1 cellular context compared by ENCODE assay signal in the genomic region with DNA sequence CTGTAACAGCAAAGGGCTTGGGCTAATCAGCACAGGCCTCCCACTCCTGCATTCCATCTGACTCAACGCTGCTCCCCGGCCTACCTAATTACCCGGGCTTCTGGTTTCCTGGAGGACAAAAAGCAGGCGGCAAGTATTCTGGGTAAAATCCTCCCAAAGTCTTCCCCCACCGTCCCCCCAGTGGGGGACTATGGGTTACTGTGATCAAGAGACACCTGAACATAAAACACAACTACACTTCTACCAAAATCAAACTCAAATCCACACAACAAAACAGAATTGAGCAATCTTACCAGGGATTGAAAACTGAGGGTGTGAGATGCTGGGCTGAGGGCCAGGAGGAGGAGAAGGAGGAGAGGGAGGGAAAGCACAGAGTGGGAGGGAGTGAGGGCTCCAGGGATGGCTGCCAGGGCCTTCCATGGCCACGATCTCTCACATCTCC.
TF ChIP-seq lines count a peak whose summit lies in the region.

No MANE protein-coding gene starts in this region.

TF ChIP-seq in HEK293, 187 proteins besides CTCF, POLR2A, EP300 and RAD21 (continued from another document and continues in another):
- TF ChIP-seq, protein P1, sequence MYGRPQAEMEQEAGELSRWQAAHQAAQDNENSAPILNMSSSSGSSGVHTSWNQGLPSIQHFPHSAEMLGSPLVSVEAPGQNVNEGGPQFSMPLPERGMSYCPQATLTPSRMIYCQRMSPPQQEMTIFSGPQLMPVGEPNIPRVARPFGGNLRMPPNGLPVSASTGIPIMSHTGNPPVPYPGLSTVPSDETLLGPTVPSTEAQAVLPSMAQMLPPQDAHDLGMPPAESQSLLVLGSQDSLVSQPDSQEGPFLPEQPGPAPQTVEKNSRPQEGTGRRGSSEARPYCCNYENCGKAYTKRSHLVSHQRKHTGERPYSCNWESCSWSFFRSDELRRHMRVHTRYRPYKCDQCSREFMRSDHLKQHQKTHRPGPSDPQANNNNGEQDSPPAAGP (tag by site-specific recombination; IDR thresholded peaks at IDR 0.05) = no peak
- TF ChIP-seq ZNF223 (tag by site-specific recombination; IDR thresholded peaks at IDR 0.05) (no peak), SCRT1 (tag by site-specific recombination; IDR thresholded peaks at IDR 0.05; ENCODE audit: borderline replicate concordance) (no peak), REPIN1 (tag by site-specific recombination; IDR thresholded peaks at IDR 0.05; ENCODE audit: low read depth) (no peak), ZXDB (tag by site-specific recombination; IDR thresholded peaks at IDR 0.05) (no peak), ZBTB48 (tag by site-specific recombination; IDR thresholded peaks at IDR 0.05) (peak; percentile 60), RBAK (tag by site-specific recombination; IDR thresholded peaks at IDR 0.05) (no peak), ZNF621 (tag by site-specific recombination; IDR thresholded peaks at IDR 0.05) (no peak), ZSCAN30 (tag by site-specific recombination; IDR thresholded peaks at IDR 0.05) (no peak), ZBTB20 (tag by site-specific recombination; IDR thresholded peaks at IDR 0.05) (no peak), ZNF423 (tag by site-specific recombination; IDR thresholded peaks at IDR 0.05) (no peak), ZBTB26 (tag by site-specific recombination; optimal IDR thresholded peaks at IDR 0.05) (no peak), HOXD13 (CRISPR knock-in tag; IDR thresholded peaks at IDR 0.05; ENCODE audit: borderline replicate concordance) (no peak), ZSCAN5A (tag by site-specific recombination; IDR thresholded peaks at IDR 0.05) (no peak), ZNF280C (tag by site-specific recombination; IDR thresholded peaks at IDR 0.05) (no peak), ZNF157 (tag by site-specific recombination; IDR thresholded peaks at IDR 0.05) (no peak), ZIC2 (tag by site-specific recombination; IDR thresholded peaks at IDR 0.05) (no peak), REST (tag by site-specific recombination; IDR thresholded peaks at IDR 0.05) (no peak), YY2 (tag by site-specific recombination; IDR thresholded peaks at IDR 0.05) (no peak), ZNF324 (tag by site-specific recombination; IDR thresholded peaks at IDR 0.05) (no peak), ZNF792 (tag by site-specific recombination; IDR thresholded peaks at IDR 0.05) (no peak), WT1 (tag by site-specific recombination; IDR thresholded peaks at IDR 0.05) (peak; percentile 38; the same call in 1 of the 2 replicates), PRDM1 (tag by site-specific recombination; IDR thresholded peaks at IDR 0.05) (no peak), ZNF645 (tag by site-specific recombination; IDR thresholded peaks at IDR 0.05) (no peak), GLIS2 (tag by site-specific recombination; IDR thresholded peaks at IDR 0.05) (no peak), ZBTB17 (tag by site-specific recombination; IDR thresholded peaks at IDR 0.05) (peak; percentile 46; the same call in 1 of the 2 replicates), ZNF416 (tag by site-specific recombination; IDR thresholded peaks at IDR 0.05) (no peak), ZNF404 (tag by site-specific recombination; IDR thresholded peaks at IDR 0.05) (no peak), ZBTB7A (tag by site-specific recombination; IDR thresholded peaks at IDR 0.05; ENCODE audit: low read depth) (no peak), ZNF521 (tag by site-specific recombination; IDR thresholded peaks at IDR 0.05) (no peak), ZNF639 (tag by site-specific recombination; IDR thresholded peaks at IDR 0.05) (no peak), TCF7L2 (IDR thresholded peaks at IDR 0.05; ENCODE audit: borderline replicate concordance, low read depth, low read length) (no peak), SALL2 (tag by site-specific recombination; IDR thresholded peaks at IDR 0.05; ENCODE audit: borderline replicate concordance) (no peak), HOXA7 (CRISPR knock-in tag; IDR thresholded peaks at IDR 0.05; ENCODE audit: borderline replicate concordance) (no peak), MZF1 (tag by site-specific recombination; IDR thresholded peaks at IDR 0.05; ENCODE audit: borderline replicate concordance) (no peak), GFI1B (tag by site-specific recombination; IDR thresholded peaks at IDR 0.05) (0 out of 2 replicates have a peak, but pooled peaks have one; percentile 11), ZNF837 (tag by site-specific recombination; IDR thresholded peaks at IDR 0.05) (no peak), SP3 (tag by site-specific recombination; IDR thresholded peaks at IDR 0.05) (no peak), ZNF596 (tag by site-specific recombination; IDR thresholded peaks at IDR 0.05) (no peak), ZNF266 (tag by site-specific recombination; IDR thresholded peaks at IDR 0.05; ENCODE audit: low read depth) (no peak), ZNF311 (tag by site-specific recombination; IDR thresholded peaks at IDR 0.05; ENCODE audit: borderline replicate concordance) (no peak), ZNF426 (tag by site-specific recombination; IDR thresholded peaks at IDR 0.05) (no peak), ZNF692 (tag by site-specific recombination; IDR thresholded peaks at IDR 0.05) (no peak), OSR2 (tag by site-specific recombination; IDR thresholded peaks at IDR 0.05) (peak; percentile 20; the same call in 1 of the 2 replicates)
- TF ChIP-seq, protein P2, sequence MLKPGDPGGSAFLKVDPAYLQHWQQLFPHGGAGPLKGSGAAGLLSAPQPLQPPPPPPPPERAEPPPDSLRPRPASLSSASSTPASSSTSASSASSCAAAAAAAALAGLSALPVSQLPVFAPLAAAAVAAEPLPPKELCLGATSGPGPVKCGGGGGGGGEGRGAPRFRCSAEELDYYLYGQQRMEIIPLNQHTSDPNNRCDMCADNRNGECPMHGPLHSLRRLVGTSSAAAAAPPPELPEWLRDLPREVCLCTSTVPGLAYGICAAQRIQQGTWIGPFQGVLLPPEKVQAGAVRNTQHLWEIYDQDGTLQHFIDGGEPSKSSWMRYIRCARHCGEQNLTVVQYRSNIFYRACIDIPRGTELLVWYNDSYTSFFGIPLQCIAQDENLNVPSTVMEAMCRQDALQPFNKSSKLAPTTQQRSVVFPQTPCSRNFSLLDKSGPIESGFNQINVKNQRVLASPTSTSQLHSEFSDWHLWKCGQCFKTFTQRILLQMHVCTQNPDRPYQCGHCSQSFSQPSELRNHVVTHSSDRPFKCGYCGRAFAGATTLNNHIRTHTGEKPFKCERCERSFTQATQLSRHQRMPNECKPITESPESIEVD (tag by site-specific recombination; IDR thresholded peaks at IDR 0.05) = no peak
- TF ChIP-seq, protein P3, sequence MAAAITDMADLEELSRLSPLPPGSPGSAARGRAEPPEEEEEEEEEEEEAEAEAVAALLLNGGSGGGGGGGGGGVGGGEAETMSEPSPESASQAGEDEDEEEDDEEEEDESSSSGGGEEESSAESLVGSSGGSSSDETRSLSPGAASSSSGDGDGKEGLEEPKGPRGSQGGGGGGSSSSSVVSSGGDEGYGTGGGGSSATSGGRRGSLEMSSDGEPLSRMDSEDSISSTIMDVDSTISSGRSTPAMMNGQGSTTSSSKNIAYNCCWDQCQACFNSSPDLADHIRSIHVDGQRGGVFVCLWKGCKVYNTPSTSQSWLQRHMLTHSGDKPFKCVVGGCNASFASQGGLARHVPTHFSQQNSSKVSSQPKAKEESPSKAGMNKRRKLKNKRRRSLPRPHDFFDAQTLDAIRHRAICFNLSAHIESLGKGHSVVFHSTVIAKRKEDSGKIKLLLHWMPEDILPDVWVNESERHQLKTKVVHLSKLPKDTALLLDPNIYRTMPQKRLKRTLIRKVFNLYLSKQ (tag by site-specific recombination; IDR thresholded peaks at IDR 0.05; ENCODE audit: borderline replicate concordance) = no peak
